ENCODE assay signal across 12 cellular contexts in genomic region chr11:134638796-134639540, GRCh38.
"Had no signal": no experiment of that assay in that cellular context is flagged by ENCODE, and none has a peak within 500 bp of the region (broad histone marks: within the 10 kb centered on the region; RNA-seq: fewer than 3 reads in every experiment).

No MANE protein-coding gene starts in this region.

- H3K36me3 ChIP-seq: breast epithelium, uterus had no signal

- ATAC-seq: activated T-cell treated with anti-CD3 and anti-CD28 coated beads, Interleukin-2, amount 50 U/mL, for 4 hours; T-helper 17 cell had no signal

- H3K27me3 Mint-ChIP-seq: activated CD4-positive, alpha-beta T cell treated with anti-CD3 and anti-CD28 coated beads, Interleukin-2, amount 10 ng/mL, durations not matched to agents 24 days and 14 days had no signal

- H3K4me1 ChIP-seq: breast epithelium, foreskin keratinocyte, uterus had no signal

- H3K4me3 Mint-ChIP-seq: activated B cell treated with CpG ODN at 0.5 μM for 24 hours; activated CD4-positive, alpha-beta T cell treated with anti-CD3 and anti-CD28 coated beads, Interleukin-2, amount 10 ng/mL, durations not matched to agents 24 days and 14 days; activated naive CD8-positive, alpha-beta T cell treated with anti-CD3 and anti-CD28 coated beads, Interleukin-2, amount 10 ng/mL, durations not matched to agents 7 days and 5 days; activated T-cell treated with anti-CD3 and anti-CD28 coated beads, Interleukin-2, amount 50 U/mL, for 4 hours; memory B cell; T-helper 17 cell had no signal

- H3K9me3 ChIP-seq: breast epithelium, uterus had no signal

- FAIRE-seq: endothelial cell of umbilical vein, small intestine had no signal

- H3K27me3 ChIP-seq: foreskin keratinocyte, uterus had no signal

- H3K4me1 Mint-ChIP-seq: activated B cell treated with CpG ODN at 0.5 μM for 24 hours; activated CD4-positive, alpha-beta T cell treated with anti-CD3 and anti-CD28 coated beads, Interleukin-2, amount 10 ng/mL, durations not matched to agents 24 days and 14 days; activated naive CD8-positive, alpha-beta T cell treated with anti-CD3 and anti-CD28 coated beads, Interleukin-2, amount 10 ng/mL, durations not matched to agents 7 days and 5 days; memory B cell; T-helper 17 cell had no signal

- H3K27ac ChIP-seq: breast epithelium, foreskin keratinocyte, uterus had no signal

- H3K4me3 ChIP-seq: breast epithelium, uterus had no signal

- H3K36me3 Mint-ChIP-seq: activated naive CD8-positive, alpha-beta T cell treated with anti-CD3 and anti-CD28 coated beads, Interleukin-2, amount 10 ng/mL, durations not matched to agents 7 days and 5 days; memory B cell had no signal

- DNase-seq: activated B cell treated with CpG ODN at 0.5 μM for 24 hours; activated CD4-positive, alpha-beta T cell treated with anti-CD3 and anti-CD28 coated beads, Interleukin-2, amount 10 ng/mL, durations not matched to agents 24 days and 14 days; activated gamma-delta T cell; activated naive CD8-positive, alpha-beta T cell treated with anti-CD3 and anti-CD28 coated beads, Interleukin-2, amount 10 ng/mL, durations not matched to agents 7 days and 5 days; activated T-cell treated with anti-CD3 and anti-CD28 coated beads, Interleukin-2, amount 50 U/mL, for 4 hours; foreskin keratinocyte; T-helper 17 cell; uterus had no signal

- H3K9me3 Mint-ChIP-seq: activated B cell treated with CpG ODN at 0.5 μM for 24 hours; activated CD4-positive, alpha-beta T cell treated with anti-CD3 and anti-CD28 coated beads, Interleukin-2, amount 10 ng/mL, durations not matched to agents 24 days and 14 days; activated naive CD8-positive, alpha-beta T cell treated with anti-CD3 and anti-CD28 coated beads, Interleukin-2, amount 10 ng/mL, durations not matched to agents 7 days and 5 days; activated T-cell treated with anti-CD3 and anti-CD28 coated beads, Interleukin-2, amount 50 U/mL, for 4 hours; memory B cell had no signal

- H3K27ac Mint-ChIP-seq: activated B cell treated with CpG ODN at 0.5 μM for 24 hours; activated CD4-positive, alpha-beta T cell treated with anti-CD3 and anti-CD28 coated beads, Interleukin-2, amount 10 ng/mL, durations not matched to agents 24 days and 14 days; activated naive CD8-positive, alpha-beta T cell treated with anti-CD3 and anti-CD28 coated beads, Interleukin-2, amount 10 ng/mL, durations not matched to agents 7 days and 5 days; memory B cell; T-helper 17 cell had no signal
